Comparison of ENCODE assay signal across 8 cellular contexts in the genomic region with DNA sequence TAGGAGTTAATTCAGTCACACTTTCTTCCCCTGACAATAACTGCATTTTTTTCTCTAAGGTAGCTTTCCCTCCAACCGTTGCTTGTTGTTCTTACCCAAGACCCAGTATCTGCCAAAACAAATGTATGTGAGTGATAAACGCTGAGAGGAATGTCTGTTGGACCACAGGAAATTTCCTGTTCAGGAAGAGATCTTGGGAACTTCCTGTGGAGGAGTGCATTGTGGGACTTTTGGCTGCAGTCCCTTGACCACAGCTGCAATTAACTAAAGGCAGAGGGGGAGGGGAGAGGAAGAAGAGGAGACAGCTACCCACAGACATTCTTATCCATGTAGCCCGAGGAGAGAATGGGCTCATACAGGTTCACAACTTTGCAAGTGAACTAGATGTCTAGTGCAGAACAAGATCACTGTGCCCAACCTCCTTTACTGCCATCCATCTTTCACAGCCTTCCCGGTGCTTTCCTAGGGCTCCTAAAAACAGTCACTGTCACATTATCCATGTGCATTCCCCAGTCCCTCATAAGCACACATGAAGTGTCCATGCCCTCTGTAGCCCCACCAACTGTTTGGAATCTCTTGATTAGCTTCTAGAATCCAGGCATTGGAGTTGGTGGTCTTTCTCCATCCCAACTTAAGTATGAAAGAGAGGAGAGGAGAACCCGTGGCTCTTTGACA.
DNase-seq lines count a peak whose midpoint lies in the region; ATAC-seq and TF ChIP-seq lines count a peak whose summit lies in the region.

No MANE protein-coding gene starts in this region.

- DNase-seq in H4 (ENCODE audit: low spot score) (peak; percentile 86), endothelial cell (ENCODE audit: low spot score) (peak; percentile 42), renal cortical epithelial cell (ENCODE audit: low read depth) (peak; percentile 94), NCI-H774 (lab: John Stamatoyannopoulos, UW) (no peak), mesenteric fat pad (ENCODE audit: low spot score) (no peak)
- DNase-seq in stimulated activated CD8-positive, alpha-beta memory T cell treated with anti-CD3 and anti-CD28 coated beads, Interleukin-4, amount 100 ng/mL, for 48 hours, result no peak

- H3K4me3 Mint-ChIP-seq in endothelial cell (ENCODE audit: unreplicated experiment), result peak overlapping the region; percentile 65

- H3K27ac Mint-ChIP-seq in endothelial cell (ENCODE audit: unreplicated experiment), result peak overlapping the region; percentile 94

- no peak for ATAC-seq in HG03139 (IDR thresholded peaks at IDR 0.05; ENCODE audit: unreplicated experiment)

- no peak for TF ChIP-seq CTCF in endothelial cell (IDR thresholded peaks at IDR 0.05; ENCODE audit: unreplicated experiment)

- peaks cover 12% of the 10 kb centered on the region for H3K36me3 Mint-ChIP-seq in endothelial cell (ENCODE audit: low read depth, unreplicated experiment)

- H3K4me1 Mint-ChIP-seq in endothelial cell (ENCODE audit: unreplicated experiment), result peaks cover 91% of the 10 kb centered on the region

- H3K27me3 Mint-ChIP-seq in endothelial cell (ENCODE audit: unreplicated experiment), result peaks cover 9% of the 10 kb centered on the region

- no peaks in the 10 kb centered on the region for H3K9me3 Mint-ChIP-seq in endothelial cell (ENCODE audit: unreplicated experiment)

TF ChIP-seq in PFSK-1, 5 proteins besides CTCF, POLR2A, EP300 and RAD21:
- no peak; the same call in 1 of the 2 replicates for TF ChIP-seq SIN3A (IDR thresholded peaks at IDR 0.05; ENCODE audit: borderline replicate concordance, insufficient read depth, low read length)
- peak; percentile 70 for TF ChIP-seq POLR2AphosphoS5 (IDR thresholded peaks at IDR 0.05; ENCODE audit: low read depth, low read length)
- TF ChIP-seq, protein P1, sequence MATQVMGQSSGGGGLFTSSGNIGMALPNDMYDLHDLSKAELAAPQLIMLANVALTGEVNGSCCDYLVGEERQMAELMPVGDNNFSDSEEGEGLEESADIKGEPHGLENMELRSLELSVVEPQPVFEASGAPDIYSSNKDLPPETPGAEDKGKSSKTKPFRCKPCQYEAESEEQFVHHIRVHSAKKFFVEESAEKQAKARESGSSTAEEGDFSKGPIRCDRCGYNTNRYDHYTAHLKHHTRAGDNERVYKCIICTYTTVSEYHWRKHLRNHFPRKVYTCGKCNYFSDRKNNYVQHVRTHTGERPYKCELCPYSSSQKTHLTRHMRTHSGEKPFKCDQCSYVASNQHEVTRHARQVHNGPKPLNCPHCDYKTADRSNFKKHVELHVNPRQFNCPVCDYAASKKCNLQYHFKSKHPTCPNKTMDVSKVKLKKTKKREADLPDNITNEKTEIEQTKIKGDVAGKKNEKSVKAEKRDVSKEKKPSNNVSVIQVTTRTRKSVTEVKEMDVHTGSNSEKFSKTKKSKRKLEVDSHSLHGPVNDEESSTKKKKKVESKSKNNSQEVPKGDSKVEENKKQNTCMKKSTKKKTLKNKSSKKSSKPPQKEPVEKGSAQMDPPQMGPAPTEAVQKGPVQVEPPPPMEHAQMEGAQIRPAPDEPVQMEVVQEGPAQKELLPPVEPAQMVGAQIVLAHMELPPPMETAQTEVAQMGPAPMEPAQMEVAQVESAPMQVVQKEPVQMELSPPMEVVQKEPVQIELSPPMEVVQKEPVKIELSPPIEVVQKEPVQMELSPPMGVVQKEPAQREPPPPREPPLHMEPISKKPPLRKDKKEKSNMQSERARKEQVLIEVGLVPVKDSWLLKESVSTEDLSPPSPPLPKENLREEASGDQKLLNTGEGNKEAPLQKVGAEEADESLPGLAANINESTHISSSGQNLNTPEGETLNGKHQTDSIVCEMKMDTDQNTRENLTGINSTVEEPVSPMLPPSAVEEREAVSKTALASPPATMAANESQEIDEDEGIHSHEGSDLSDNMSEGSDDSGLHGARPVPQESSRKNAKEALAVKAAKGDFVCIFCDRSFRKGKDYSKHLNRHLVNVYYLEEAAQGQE (IDR thresholded peaks at IDR 0.05; ENCODE audit: insufficient read depth in 1 of 2, low read depth in 2 of 2, low read length in 2 of 2), result peak in 1 of 2 experiments; percentile 77; a peak in 2 of 4 replicates

Comparison
In these comparisons a context has a peak if more than half of its experiments do, and no peak if none do; other contexts are left out.
1. DNase-seq: peak in H4 (single experiment), endothelial cell (single experiment) and renal cortical epithelial cell (single experiment); none in stimulated activated CD8-positive, alpha-beta memory T cell treated with anti-CD3 and anti-CD28 coated beads, Interleukin-4, amount 100 ng/mL, for 48 hours (single experiment), NCI-H774 (single experiment) and mesenteric fat pad (single experiment).